In the genomic region with DNA sequence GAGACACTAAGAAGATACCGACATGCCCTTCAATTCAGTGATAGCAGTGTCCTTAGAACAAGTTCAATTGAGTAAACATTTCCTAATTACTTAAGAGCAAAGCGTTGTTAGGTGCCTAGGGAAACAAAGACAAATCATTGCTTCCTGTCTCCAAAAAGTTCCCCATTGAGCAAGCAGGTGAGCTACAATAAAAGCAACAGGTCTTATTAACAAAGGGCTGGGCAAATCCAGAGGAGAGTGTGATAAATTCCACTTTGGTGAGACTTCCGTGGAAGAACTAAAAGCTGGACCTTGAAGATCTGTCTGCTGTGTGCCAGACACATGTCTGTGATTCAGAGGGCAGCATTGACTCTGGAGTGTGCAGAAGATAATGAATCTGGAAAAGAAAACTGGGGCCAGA, we compare ENCODE assay signal across 1 cellular context.
TF ChIP-seq lines count a peak whose summit lies in the region.

No MANE protein-coding gene starts in this region.

TF ChIP-seq in WTC11, 78 proteins besides CTCF, POLR2A, EP300 and RAD21 (continued from another document):
- TF ChIP-seq PREB (CRISPR knock-in tag; IDR thresholded peaks at IDR 0.05; ENCODE audit: borderline replicate concordance) = no peak
- TF ChIP-seq, protein P1, sequence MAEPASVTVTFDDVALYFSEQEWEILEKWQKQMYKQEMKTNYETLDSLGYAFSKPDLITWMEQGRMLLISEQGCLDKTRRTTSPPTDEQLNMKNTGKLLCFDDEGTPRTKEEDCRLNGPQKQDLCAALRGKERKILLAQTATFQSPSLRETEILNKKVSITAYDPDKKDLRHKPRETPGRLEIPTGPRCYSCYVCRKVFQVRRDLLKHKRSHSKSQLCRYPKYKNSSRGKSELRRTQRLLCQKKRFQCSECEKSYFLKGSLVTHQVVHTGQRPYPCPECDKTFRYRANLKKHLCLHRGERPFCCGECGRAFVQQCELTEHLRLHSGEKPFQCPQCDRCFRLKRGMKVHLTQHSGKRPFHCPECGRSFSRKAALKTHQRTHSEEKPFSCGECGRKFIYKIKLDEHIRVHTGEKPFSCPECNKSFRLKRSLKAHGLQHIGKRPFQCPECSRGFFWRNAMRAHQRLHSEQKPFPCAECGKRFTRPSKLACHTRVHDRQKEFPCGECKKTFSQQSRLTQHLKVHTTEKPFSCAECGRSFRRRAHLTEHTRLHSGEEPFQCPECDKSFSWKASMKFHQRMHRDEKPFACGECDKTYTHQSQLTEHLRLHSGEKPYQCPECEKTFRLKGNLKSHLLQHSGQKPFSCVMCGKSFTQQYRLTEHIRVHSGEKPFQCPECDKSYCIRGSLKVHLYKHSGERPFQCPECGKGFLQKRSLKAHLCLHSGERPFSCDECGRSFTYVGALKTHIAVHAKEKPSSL (CRISPR knock-in tag; conservative IDR thresholded peaks at IDR 0.05) = no peak
- no peak for TF ChIP-seq SOX15 (CRISPR knock-in tag; IDR thresholded peaks at IDR 0.05)
- TF ChIP-seq, protein P2, sequence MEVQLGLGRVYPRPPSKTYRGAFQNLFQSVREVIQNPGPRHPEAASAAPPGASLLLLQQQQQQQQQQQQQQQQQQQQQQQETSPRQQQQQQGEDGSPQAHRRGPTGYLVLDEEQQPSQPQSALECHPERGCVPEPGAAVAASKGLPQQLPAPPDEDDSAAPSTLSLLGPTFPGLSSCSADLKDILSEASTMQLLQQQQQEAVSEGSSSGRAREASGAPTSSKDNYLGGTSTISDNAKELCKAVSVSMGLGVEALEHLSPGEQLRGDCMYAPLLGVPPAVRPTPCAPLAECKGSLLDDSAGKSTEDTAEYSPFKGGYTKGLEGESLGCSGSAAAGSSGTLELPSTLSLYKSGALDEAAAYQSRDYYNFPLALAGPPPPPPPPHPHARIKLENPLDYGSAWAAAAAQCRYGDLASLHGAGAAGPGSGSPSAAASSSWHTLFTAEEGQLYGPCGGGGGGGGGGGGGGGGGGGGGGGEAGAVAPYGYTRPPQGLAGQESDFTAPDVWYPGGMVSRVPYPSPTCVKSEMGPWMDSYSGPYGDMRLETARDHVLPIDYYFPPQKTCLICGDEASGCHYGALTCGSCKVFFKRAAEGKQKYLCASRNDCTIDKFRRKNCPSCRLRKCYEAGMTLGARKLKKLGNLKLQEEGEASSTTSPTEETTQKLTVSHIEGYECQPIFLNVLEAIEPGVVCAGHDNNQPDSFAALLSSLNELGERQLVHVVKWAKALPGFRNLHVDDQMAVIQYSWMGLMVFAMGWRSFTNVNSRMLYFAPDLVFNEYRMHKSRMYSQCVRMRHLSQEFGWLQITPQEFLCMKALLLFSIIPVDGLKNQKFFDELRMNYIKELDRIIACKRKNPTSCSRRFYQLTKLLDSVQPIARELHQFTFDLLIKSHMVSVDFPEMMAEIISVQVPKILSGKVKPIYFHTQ (CRISPR knock-in tag; IDR thresholded peaks at IDR 0.05) = no peak
